14 cellular contexts compared by ENCODE assay signal in the genomic region with DNA sequence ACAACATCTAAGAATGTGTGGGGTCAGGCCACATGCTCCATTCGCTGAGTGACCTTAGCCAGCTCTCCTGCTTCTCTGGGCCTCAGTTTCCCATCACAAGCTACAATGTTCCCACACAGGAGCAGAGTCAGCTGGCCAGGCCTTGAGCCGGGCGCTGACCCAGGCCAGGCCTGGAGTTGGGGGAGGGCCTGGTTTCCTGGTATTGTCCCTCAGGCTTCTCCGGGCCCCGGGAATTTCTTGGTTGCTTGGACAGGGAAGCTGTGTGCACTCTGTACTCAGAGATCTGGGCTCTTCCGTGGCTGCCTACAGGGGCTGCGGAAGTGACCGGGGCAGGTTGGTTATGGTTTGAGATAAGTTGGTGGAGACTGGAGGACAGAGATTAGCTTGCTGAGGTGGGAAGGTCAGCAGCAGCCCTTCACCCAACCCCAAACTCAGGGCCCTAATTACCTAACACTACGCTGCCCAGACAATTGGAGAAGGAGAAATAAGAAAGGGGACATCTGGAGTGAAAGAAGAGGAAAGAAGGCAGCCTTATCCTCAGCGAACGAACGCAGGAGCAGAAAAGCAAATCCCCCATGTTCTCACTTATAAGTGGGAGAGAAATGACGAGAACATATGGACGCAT. TPM values are rescaled to one million over a fixed set of nuclear protein-coding genes. Genes with fewer than 3 reads are reported as not detected.
A peak's percentile ranks its signal among the peaks of the same experiment; 100 is the strongest.
DNase-seq lines count a peak whose midpoint lies in the region; ATAC-seq and TF ChIP-seq lines count a peak whose summit lies in the region.
"Had no signal": no experiment of that assay in that cellular context is flagged by ENCODE, and none has a peak within 500 bp of the region (broad histone marks: within the 10 kb centered on the region; RNA-seq: fewer than 3 reads in every experiment).

No MANE protein-coding gene starts in this region.

- ATAC-seq in RWPE2 (ENCODE audit: low read depth) (no peak), GM19328 (IDR thresholded peaks at IDR 0.05; ENCODE audit: unreplicated experiment) (no peak)
- ATAC-seq in stimulated activated effector memory CD8-positive, alpha-beta T cell treated with anti-CD3 and anti-CD28 coated beads, Interleukin-12 subunit alpha, Interleukin-12 subunit beta, amount 100 ng/mL, for 72 hours: no peak
- ATAC-seq: activated CD4-positive, alpha-beta T cell treated with anti-CD3 and anti-CD28 coated beads for 36 hours had no signal

- WGBS in esophagus, 2 donors: 66 to 67% methylated on average over 14 of the region's 14 CpGs
- 73 to 74% methylated on average over 12 to 14 of the region's 14 CpGs for WGBS in thyroid gland, 2 donors

- no peak overlapping the region for H3K4me3 Mint-ChIP-seq in stimulated activated effector memory CD8-positive, alpha-beta T cell treated with anti-CD3 and anti-CD28 coated beads, Interleukin-12 subunit alpha, Interleukin-12 subunit beta, amount 100 ng/mL, for 72 hours
- H3K4me3 Mint-ChIP-seq: activated CD4-positive, alpha-beta T cell treated with anti-CD3 and anti-CD28 coated beads for 36 hours had no signal

- no peak for TF ChIP-seq CTCF in RWPE2 (IDR thresholded peaks at IDR 0.05; ENCODE audit: poor library complexity, severe bottlenecking)
- no peak for TF ChIP-seq CTCF in thyroid gland (IDR thresholded peaks at IDR 0.05)

- H3K36me3 ChIP-seq in RWPE2 (ENCODE audit: low read depth) (peaks cover 24% of the 10 kb centered on the region), esophagus (ENCODE audit: control insufficient read depth in 2 of 2, insufficient read depth in 2 of 2, low read length in 1 of 2) (no peaks in the 10 kb centered on the region), thyroid gland (no peaks in the 10 kb centered on the region)

- intact Hi-C loops in thyroid gland (cut with DNase I): no loop called here

- no peaks in the 10 kb centered on the region for H3K27me3 ChIP-seq in RWPE2 (ENCODE audit: insufficient read depth, poor library complexity, severe bottlenecking)
- no peaks in the 10 kb centered on the region for H3K27me3 ChIP-seq in esophagus (ENCODE audit: control insufficient read depth in 1 of 2, insufficient read depth in 2 of 2, low read length in 2 of 2)
- no peaks in the 10 kb centered on the region for H3K27me3 ChIP-seq in thyroid gland

- H3K36me3 Mint-ChIP-seq in stimulated activated effector memory CD8-positive, alpha-beta T cell treated with anti-CD3 and anti-CD28 coated beads, Interleukin-12 subunit alpha, Interleukin-12 subunit beta, amount 100 ng/mL, for 72 hours: no peaks in the 10 kb centered on the region

- no peak overlapping the region for H3K4me3 ChIP-seq in RWPE2 (ENCODE audit: severe bottlenecking)
- no peak overlapping the region for H3K4me3 ChIP-seq in esophagus (ENCODE audit: low read depth in 1 of 2, low read length in 2 of 2)
- no peak overlapping the region for H3K4me3 ChIP-seq in thyroid gland (replicated peaks in 1 of 3)

- peaks cover 16% of the 10 kb centered on the region for H3K4me1 ChIP-seq in RWPE2 (ENCODE audit: insufficient read depth, poor library complexity, severe bottlenecking)
- H3K4me1 ChIP-seq in esophagus (ENCODE audit: control insufficient read depth in 2 of 2, insufficient read depth in 2 of 2, low read length in 1 of 2): peaks cover 0 to 4% of the 10 kb centered on the region in 2 donors
- H3K4me1 ChIP-seq in thyroid gland: peaks cover 8 to 39% of the 10 kb centered on the region in 2 donors

- H3K27ac ChIP-seq in RWPE2 (ENCODE audit: poor library complexity, severe bottlenecking) (peak overlapping the region; percentile 87), esophagus (ENCODE audit: low read depth in 2 of 2, low read length in 1 of 2) (peak overlapping the region; percentile 54 to 66), thyroid gland (peak overlapping the region in 2 of 3 donors; percentile 76 to 77)
- H3K27ac ChIP-seq: C4-2B, KMS-11 had no signal

- H3K9me3 Mint-ChIP-seq in stimulated activated effector memory CD8-positive, alpha-beta T cell treated with anti-CD3 and anti-CD28 coated beads, Interleukin-12 subunit alpha, Interleukin-12 subunit beta, amount 100 ng/mL, for 72 hours: no peaks in the 10 kb centered on the region

- DNase-seq in RWPE2 (ENCODE audit: low spot score) (no peak), lung microvascular endothelial cell (ENCODE audit: low read depth in 2 of 2) (peak; percentile 75 to 95), thyroid gland (no peak), A172 (ENCODE audit: low spot score) (no peak)
- no peak for DNase-seq in activated CD8-positive, alpha-beta memory T cell treated with anti-CD3 and anti-CD28 coated beads, Interleukin-2, amount 50 U/mL, for 48 hours
- DNase-seq in stimulated activated effector memory CD8-positive, alpha-beta T cell treated with anti-CD3 and anti-CD28 coated beads, Interleukin-12 subunit alpha, Interleukin-12 subunit beta, amount 100 ng/mL, for 72 hours (ENCODE audit: low spot score in 2 of 2): no peak
- DNase-seq: activated CD4-positive, alpha-beta T cell treated with anti-CD3 and anti-CD28 coated beads for 36 hours; GDM1; NCI-H187; nucleus accumbens had no signal

- no peak for TF ChIP-seq POLR2A in thyroid gland (IDR thresholded peaks at IDR 0.05)

- H3K9me3 ChIP-seq in RWPE2 (ENCODE audit: severe bottlenecking): no peaks in the 10 kb centered on the region
- no peaks in the 10 kb centered on the region for H3K9me3 ChIP-seq in esophagus (ENCODE audit: control insufficient read depth in 2 of 2, insufficient read depth in 1 of 2, low read depth in 1 of 2, low read length in 1 of 2)
- H3K9me3 ChIP-seq in thyroid gland: no peaks in the 10 kb centered on the region

- no peaks in the 10 kb centered on the region for H3K4me1 Mint-ChIP-seq in stimulated activated effector memory CD8-positive, alpha-beta T cell treated with anti-CD3 and anti-CD28 coated beads, Interleukin-12 subunit alpha, Interleukin-12 subunit beta, amount 100 ng/mL, for 72 hours
- H3K4me1 Mint-ChIP-seq: activated CD4-positive, alpha-beta T cell treated with anti-CD3 and anti-CD28 coated beads for 36 hours had no signal

- no peak overlapping the region for H3K27ac Mint-ChIP-seq in stimulated activated effector memory CD8-positive, alpha-beta T cell treated with anti-CD3 and anti-CD28 coated beads, Interleukin-12 subunit alpha, Interleukin-12 subunit beta, amount 100 ng/mL, for 72 hours
- H3K27ac Mint-ChIP-seq: activated CD4-positive, alpha-beta T cell treated with anti-CD3 and anti-CD28 coated beads for 36 hours had no signal

RNA-seq across cellular contexts. Expression of a gene that starts 6.3 kb away (rescaled TPM):
- 1 to 10 TPM; 5.1 to 8.6 TPM for polyA plus RNA-seq in esophagus
- total RNA-seq in lung microvascular endothelial cell (273 and 343 TPM in 2 replicates), thyroid gland (100 to 1,000 TPM in 1 of 4 donors, 10 to 100 TPM in 3; 16.9 to 133 (median 18.4) TPM)
- 13.9 and 27.0 TPM in 2 replicates for total RNA-seq in A172 (2014; rRNA removed; shearing (Covaris generic))

Comparison
In these comparisons a context has a peak if more than half of its experiments do, and no peak if none do; other contexts are left out.
1. DNase-seq: peak in lung microvascular endothelial cell (2 of 2); none in RWPE2 (single experiment), thyroid gland (0 of 2), activated CD8-positive, alpha-beta memory T cell treated with anti-CD3 and anti-CD28 coated beads, Interleukin-2, amount 50 U/mL, for 48 hours (single experiment), A172 (single experiment) and stimulated activated effector memory CD8-positive, alpha-beta T cell treated with anti-CD3 and anti-CD28 coated beads, Interleukin-12 subunit alpha, Interleukin-12 subunit beta, amount 100 ng/mL, for 72 hours (0 of 2).
2. Peak in every context shown above with its lines, with median percentiles within 50 percentile points of each other: H3K27ac ChIP-seq.